In the genomic region with DNA sequence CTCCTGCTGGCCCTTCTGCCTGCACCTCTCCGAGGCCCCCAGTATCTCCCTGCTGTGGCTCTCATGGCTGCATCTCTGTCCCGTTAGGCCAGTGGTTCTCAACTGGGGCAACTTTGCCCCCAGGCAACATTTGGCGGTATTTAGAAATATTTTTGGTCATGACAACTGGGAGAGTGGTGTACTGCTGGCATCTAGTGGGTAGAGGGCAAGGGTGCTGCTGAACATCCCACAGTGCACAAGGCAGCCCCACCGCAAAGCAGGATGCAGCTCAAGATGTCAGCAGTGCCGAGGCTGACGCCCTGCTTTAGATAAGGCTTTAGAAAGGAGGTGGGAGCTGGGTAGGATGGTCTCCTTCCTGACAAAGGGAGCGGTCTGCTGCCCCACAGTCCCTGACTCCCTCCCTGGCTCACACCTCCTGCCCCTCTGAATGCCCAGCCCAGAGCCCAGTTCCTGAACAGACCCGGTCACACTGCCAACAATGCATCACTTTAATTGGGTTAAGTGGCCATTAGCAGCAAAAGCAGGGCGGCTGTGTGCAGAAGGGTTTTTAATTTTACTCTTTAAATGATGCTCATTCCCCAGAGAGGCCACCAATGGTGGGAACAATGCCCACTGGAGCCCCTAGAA, we compare ENCODE assay signal across 10 cellular contexts.
DNase-seq lines count a peak whose midpoint lies in the region; ATAC-seq and TF ChIP-seq lines count a peak whose summit lies in the region.
"Had no signal": no experiment of that assay in that cellular context is flagged by ENCODE, and none has a peak within 500 bp of the region (broad histone marks: within the 10 kb centered on the region; RNA-seq: fewer than 3 reads in every experiment).

No MANE protein-coding gene starts in this region.

- no peaks in the 10 kb centered on the region for H3K79me1 ChIP-seq in mesenchymal stem cell (replicated peaks; ENCODE audit: low read length, poor library complexity, severe bottlenecking)

- peak overlapping the region in 1 of 2 experiments; percentile 45 for H2BK12ac ChIP-seq in mesenchymal stem cell (ENCODE audit: low read length in 2 of 2)

- H2BK120ac ChIP-seq in mesenchymal stem cell (ENCODE audit: low read depth, low read length): no peak overlapping the region

- H3K79me2 ChIP-seq in smooth muscle cell (ENCODE audit: low read depth): no peaks in the 10 kb centered on the region

- TF ChIP-seq CTCF in left ventricle myocardium inferior (IDR thresholded peaks at IDR 0.05; ENCODE audit: borderline replicate concordance): peak; percentile 15
- 0 out of 2 replicates have a peak, but pooled peaks have one; percentile 5 for TF ChIP-seq CTCF in RWPE1 (conservative IDR thresholded peaks at IDR 0.05; ENCODE audit: low read depth)
- TF ChIP-seq CTCF in smooth muscle cell (IDR thresholded peaks at IDR 0.05; ENCODE audit: borderline replicate concordance, insufficient read depth, poor library complexity, severe bottlenecking): peak; percentile 9

- H3K14ac ChIP-seq in mesenchymal stem cell (ENCODE audit: low read length in 2 of 2): no peak overlapping the region

- H3K36me3 ChIP-seq in left ventricle myocardium inferior: no peaks in the 10 kb centered on the region
- H3K36me3 ChIP-seq in smooth muscle cell (ENCODE audit: low read depth): no peaks in the 10 kb centered on the region
- no peaks in the 10 kb centered on the region for H3K36me3 ChIP-seq in mesenchymal stem cell (ENCODE audit: control insufficient read depth in 1 of 2, insufficient read depth in 2 of 2, low read depth in 1 of 2, low read length in 2 of 2)
- H3K36me3 ChIP-seq: SJCRH30, vagina had no signal

- intact Hi-C loops in left ventricle myocardium inferior (cut with micrococcal nuclease) (no loop called here), Right ventricle myocardium superior (cut with DNase I) (no loop called here)

- no peak overlapping the region for H2BK5ac ChIP-seq in mesenchymal stem cell (ENCODE audit: low read depth, low read length, poor library complexity, severe bottlenecking)

- no peak overlapping the region for H2BK15ac ChIP-seq in mesenchymal stem cell (ENCODE audit: low read depth, poor library complexity, severe bottlenecking)

- H3K18ac ChIP-seq in mesenchymal stem cell (ENCODE audit: low read depth in 1 of 2, low read length in 2 of 2): no peak overlapping the region

- ATAC-seq in Right ventricle myocardium superior (ENCODE audit: poor library complexity): no peak
- no peak for ATAC-seq in HG03521 (IDR thresholded peaks at IDR 0.05; ENCODE audit: unreplicated experiment)

- H2AFZ ChIP-seq in smooth muscle cell (ENCODE audit: low read depth): no peak overlapping the region
- no peak overlapping the region for H2AFZ ChIP-seq in mesenchymal stem cell (ENCODE audit: low read depth, low read length)

- CTCF ChIA-PET in RWPE1 (lab: Yijun Ruan, JAX): no interaction called here

- H2AK5ac ChIP-seq in mesenchymal stem cell (ENCODE audit: low read length, severe bottlenecking): no peak overlapping the region

- H3K4ac ChIP-seq in mesenchymal stem cell (ENCODE audit: low read depth in 1 of 2, low read length in 2 of 2): no peak overlapping the region

- no peak overlapping the region for H4K91ac ChIP-seq in mesenchymal stem cell (ENCODE audit: low read length)

- H3K9ac ChIP-seq in smooth muscle cell (ENCODE audit: low read depth) (no peak overlapping the region), mesenchymal stem cell (ENCODE audit: low read length) (no peak overlapping the region)

- H4K8ac ChIP-seq in mesenchymal stem cell (ENCODE audit: low read length): no peak overlapping the region

- DNase-seq in left ventricle myocardium inferior (no peak), Right ventricle myocardium superior (no peak), RWPE1 (ENCODE audit: low spot score) (peak; percentile 5), dermis blood vessel endothelial cell (peak; percentile 2), smooth muscle cell (lab: John Stamatoyannopoulos, UW; ENCODE audit: unreplicated experiment) (no peak), mesenchymal stem cell (no peak), NOMO-1 treated with dmso at 0.1 percent for 144 hours (lab: John Stamatoyannopoulos, UW; ENCODE audit: unreplicated experiment) (no peak)

- H3F3A ChIP-seq in smooth muscle cell (ENCODE audit: low read depth): no peaks in the 10 kb centered on the region

- POLR2A ChIA-PET in RWPE1 (lab: Yijun Ruan, JAX; ENCODE audit: low non-redundant PET): no interaction called here

- H3K4me2 ChIP-seq in smooth muscle cell (no peak overlapping the region), mesenchymal stem cell (ENCODE audit: low read length, poor library complexity, severe bottlenecking) (no peak overlapping the region)

- H3K4me1 ChIP-seq in left ventricle myocardium inferior (no peaks in the 10 kb centered on the region), smooth muscle cell (ENCODE audit: low read depth) (peaks cover 12% of the 10 kb centered on the region), mesenchymal stem cell (ENCODE audit: control insufficient read depth, insufficient read depth, low read depth, low read length) (no peaks in the 10 kb centered on the region)
- H3K4me1 ChIP-seq: SJCRH30 had no signal

- no peaks in the 10 kb centered on the region for H3K27me3 ChIP-seq in left ventricle myocardium inferior (ENCODE audit: low read depth)
- no peaks in the 10 kb centered on the region for H3K27me3 ChIP-seq in smooth muscle cell (ENCODE audit: low read depth)
- peaks cover 51 to 61% of the 10 kb centered on the region in 2 experiments for H3K27me3 ChIP-seq in mesenchymal stem cell (ENCODE audit: control insufficient read depth in 1 of 2, insufficient read depth in 1 of 2, low read length in 2 of 2)
- H3K27me3 ChIP-seq: vagina had no signal

- H3K27ac ChIP-seq in left ventricle myocardium inferior (replicated peaks) (no peak overlapping the region), RWPE1 (no peak overlapping the region), smooth muscle cell (ENCODE audit: low read depth) (no peak overlapping the region), mesenchymal stem cell (ENCODE audit: low read length, poor library complexity, severe bottlenecking) (no peak overlapping the region)
- H3K27ac ChIP-seq: SJCRH30, vagina had no signal

- 78% methylated on average over 9 of the region's 9 CpGs for WGBS in smooth muscle cell (ENCODE audit: low lambda C conversion rate)
- 63% methylated on average over 8 of the region's 9 CpGs for WGBS in mesenchymal stem cell

- H3K4me3 ChIP-seq in left ventricle myocardium inferior: no peak overlapping the region
- no peak overlapping the region for H3K4me3 ChIP-seq in smooth muscle cell
- no peak overlapping the region for H3K4me3 ChIP-seq in mesenchymal stem cell (ENCODE audit: insufficient read depth in 1 of 2, low read depth in 1 of 2, low read length in 2 of 2)
- H3K4me3 ChIP-seq: SJCRH30, vagina had no signal

- no peaks in the 10 kb centered on the region for H4K20me1 ChIP-seq in smooth muscle cell (ENCODE audit: low read depth)

- H3K23ac ChIP-seq in mesenchymal stem cell (ENCODE audit: low read length in 2 of 2): no peak overlapping the region

- no peaks in the 10 kb centered on the region for H3K9me3 ChIP-seq in left ventricle myocardium inferior (replicated peaks)
- H3K9me3 ChIP-seq in smooth muscle cell (replicated peaks; ENCODE audit: low read depth): no peaks in the 10 kb centered on the region
- H3K9me3 ChIP-seq in mesenchymal stem cell (ENCODE audit: control insufficient read depth, low read length): no peaks in the 10 kb centered on the region
- H3K9me3 ChIP-seq: SJCRH30, vagina had no signal

Comparison
In these comparisons a context has a peak if more than half of its experiments do, and no peak if none do; other contexts are left out.
1. DNase-seq: peak in RWPE1 (single experiment) and dermis blood vessel endothelial cell (single experiment); none in left ventricle myocardium inferior (single experiment), Right ventricle myocardium superior (single experiment), smooth muscle cell (single experiment), mesenchymal stem cell (single experiment) and NOMO-1 treated with dmso at 0.1 percent for 144 hours (single experiment).
2. Peak in every context shown above with its lines, with median percentiles within 50 percentile points of each other: CTCF ChIP-seq.